In the genomic region with DNA sequence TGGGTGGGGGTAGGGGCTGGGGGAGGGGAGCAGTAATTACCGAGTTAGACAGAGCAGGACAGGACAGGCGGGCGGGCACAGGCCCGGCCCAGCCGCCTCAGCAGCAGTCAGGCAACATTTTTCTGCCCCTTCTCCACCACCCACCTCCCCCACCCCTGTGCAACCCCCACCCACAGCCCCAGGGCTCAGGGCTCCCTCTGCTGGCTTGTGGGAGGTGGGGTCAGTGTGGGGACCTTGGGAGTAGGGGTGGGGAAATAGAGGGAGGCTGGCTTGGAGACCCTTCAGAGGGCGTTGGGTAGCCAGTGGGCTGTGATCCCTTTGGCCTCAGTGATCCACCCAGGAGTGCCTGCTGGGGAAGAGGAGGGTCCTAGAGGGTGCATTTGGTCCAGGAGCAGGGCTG, we compare ENCODE assay signal across 32 cellular contexts. TPM values are rescaled to one million over a fixed set of nuclear protein-coding genes. Genes with fewer than 3 reads are reported as not detected.
DNase-seq lines count a peak whose midpoint lies in the region; ATAC-seq, FAIRE-seq and TF ChIP-seq lines count a peak whose summit lies in the region.
"Had no signal": no experiment of that assay in that cellular context is flagged by ENCODE, and none has a peak within 500 bp of the region (broad histone marks: within the 10 kb centered on the region; RNA-seq: fewer than 3 reads in every experiment).

No MANE protein-coding gene starts in this region.

- H3K9me2 ChIP-seq in Loucy (replicated peaks; ENCODE audit: low read depth, low read length) = no peaks in the 10 kb centered on the region

- TF ChIP-seq RAD21 in K562 (CRISPR knock-in tag; conservative IDR thresholded peaks at IDR 0.05 in 1 of 2, IDR thresholded peaks at IDR 0.05 in 1 of 2) = no peak

- H3K4me1 ChIP-seq in Loucy (ENCODE audit: insufficient read depth, low read length, poor library complexity, severe bottlenecking) = no peaks in the 10 kb centered on the region
- peaks cover 2 to 4% of the 10 kb centered on the region in 2 experiments; a peak in 3 of 5 replicates for H3K4me1 ChIP-seq in K562 (replicated peaks in 1 of 2; ENCODE audit: control insufficient read depth in 2 of 2, insufficient read depth in 2 of 2, low read length in 2 of 2)

- H3K27ac ChIP-seq in K562 (ENCODE audit: extremely low read depth, low read depth, low read length) = no peak overlapping the region
- H3K27ac ChIP-seq: BLaER1, HL-60, RWPE1 had no signal

- in situ Hi-C loops in K562 (cut with MboI) = no loop called here

- no peaks in the 10 kb centered on the region for H3K79me2 ChIP-seq in Loucy (ENCODE audit: insufficient read depth, low read length)
- H3K79me2 ChIP-seq in K562 (ENCODE audit: control insufficient read depth, insufficient read depth, low read length) = no peaks in the 10 kb centered on the region

- WGBS in K562 (ENCODE audit: insufficient coverage, low coverage, missing lambda C conversion rate) = no CpG with 5 or more reads among the region's 6 CpGs

- ATAC-seq in K562 (peak; percentile 71), GM19452 (IDR thresholded peaks at IDR 0.05; ENCODE audit: unreplicated experiment) (no peak)
- ATAC-seq: GM12878, Panc1, T-cell had no signal

- intact Hi-C loops in K562 (cut with micrococcal nuclease) = no loop called here
- intact Hi-C loops in activated CD4-positive, alpha-beta T cell treated with anti-CD3 and anti-CD28 coated beads, Interleukin-2, amount 10 ng/mL, durations not matched to agents 24 days and 14 days (cut with micrococcal nuclease) = no loop called here

- H3K9me1 ChIP-seq in K562 (ENCODE audit: control insufficient read depth, insufficient read depth, low read length) = no peaks in the 10 kb centered on the region

- POLR2A ChIA-PET in K562 (lab: Yijun Ruan, JAX) = no interaction called here

- no TSS peak for BruUV-seq in K562 (replicated peaks; lab: Mats Ljungman, UMichigan)

- FAIRE-seq in K562 (lab: Jason Lieb, UNC) = no peak
- FAIRE-seq: A204.1, GM12878 had no signal

- CTCF ChIA-PET in K562 (lab: Yijun Ruan, JAX; ENCODE audit: low intra/inter-chr PET ratio) = no interaction called here

- H3K9me3 ChIP-seq in Loucy (ENCODE audit: insufficient read depth, low read depth, low read length) (no peaks in the 10 kb centered on the region), K562 (replicated peaks; ENCODE audit: control insufficient read depth, insufficient read depth, low read depth, low read length) (no peaks in the 10 kb centered on the region)
- H3K9me3 ChIP-seq: BLaER1, Caco-2 had no signal

- peak overlapping the region; percentile 34 for H3K4me3 Mint-ChIP-seq in mesothelial cell of epicardium
- H3K4me3 Mint-ChIP-seq in activated CD4-positive, alpha-beta T cell treated with anti-CD3 and anti-CD28 coated beads, Interleukin-2, amount 10 ng/mL, durations not matched to agents 24 days and 14 days = no peak overlapping the region
- H3K4me3 Mint-ChIP-seq: CD4-positive, alpha-beta T cell; T-cell had no signal

- TF ChIP-seq CTCF in GM06990 (IDR thresholded peaks at IDR 0.05; ENCODE audit: insufficient read depth, low read length, poor library complexity, severe bottlenecking) (peak; percentile 17), Loucy (conservative IDR thresholded peaks at IDR 0.05; ENCODE audit: low read length) (0 out of 2 replicates have a peak, but pooled peaks have one; percentile 10), K562 (IDR thresholded peaks at IDR 0.05 in 2 of 3, conservative IDR thresholded peaks at IDR 0.05 in 1 of 3; ENCODE audit: insufficient read depth in 2 of 3, low read depth in 1 of 3, low read length in 3 of 3) (no peak), mesothelial cell of epicardium (IDR thresholded peaks at IDR 0.05; ENCODE audit: unreplicated experiment) (no peak)

- no peaks in the 10 kb centered on the region for H4K20me1 ChIP-seq in Loucy (ENCODE audit: insufficient read depth, low read length, poor library complexity, severe bottlenecking)
- peaks cover 4% of the 10 kb centered on the region; the same call in 1 of the 2 replicates for H4K20me1 ChIP-seq in K562 (replicated peaks; ENCODE audit: control insufficient read depth, insufficient read depth, low read length)

- H3K36me3 Mint-ChIP-seq in mesothelial cell of epicardium = peaks cover 6% of the 10 kb centered on the region
- no peaks in the 10 kb centered on the region for H3K36me3 Mint-ChIP-seq in activated CD4-positive, alpha-beta T cell treated with anti-CD3 and anti-CD28 coated beads, Interleukin-2, amount 10 ng/mL, durations not matched to agents 24 days and 14 days (ENCODE audit: low read depth)
- H3K36me3 Mint-ChIP-seq: T-cell had no signal

- H3K27me3 ChIP-seq in GM06990 (replicated peaks; ENCODE audit: control insufficient read depth, insufficient read depth, low read length) = peaks cover under 1% of the 10 kb centered on the region
- no peaks in the 10 kb centered on the region for H3K27me3 ChIP-seq in Loucy (ENCODE audit: insufficient read depth, low read length, poor library complexity, severe bottlenecking)
- H3K27me3 ChIP-seq in K562 (ENCODE audit: control insufficient read depth in 2 of 2, insufficient read depth in 2 of 2, low read length in 2 of 2) = peaks cover 5 to 24% of the 10 kb centered on the region in 2 experiments; a peak in 4 of 5 replicates

- H3K4me1 Mint-ChIP-seq in mesothelial cell of epicardium = peaks cover 68% of the 10 kb centered on the region
- H3K4me1 Mint-ChIP-seq in activated CD4-positive, alpha-beta T cell treated with anti-CD3 and anti-CD28 coated beads, Interleukin-2, amount 10 ng/mL, durations not matched to agents 24 days and 14 days = peaks cover 1% of the 10 kb centered on the region

- H3K27me3 Mint-ChIP-seq in mesothelial cell of epicardium (ENCODE audit: low read depth) = peaks cover 31% of the 10 kb centered on the region
- H3K27me3 Mint-ChIP-seq in activated CD4-positive, alpha-beta T cell treated with anti-CD3 and anti-CD28 coated beads, Interleukin-2, amount 10 ng/mL, durations not matched to agents 24 days and 14 days = peaks cover 72% of the 10 kb centered on the region

- H2AFZ ChIP-seq in Loucy (ENCODE audit: low read length) = no peak overlapping the region
- no peak overlapping the region for H2AFZ ChIP-seq in K562 (ENCODE audit: low read depth, low read length)

- H3F3A ChIP-seq in Loucy (ENCODE audit: low read depth) = no peaks in the 10 kb centered on the region

- peak overlapping the region; percentile 51 for H3K27ac Mint-ChIP-seq in mesothelial cell of epicardium
- H3K27ac Mint-ChIP-seq in activated CD4-positive, alpha-beta T cell treated with anti-CD3 and anti-CD28 coated beads, Interleukin-2, amount 10 ng/mL, durations not matched to agents 24 days and 14 days = no peak overlapping the region
- H3K27ac Mint-ChIP-seq: CD4-positive, alpha-beta T cell; T-cell had no signal

- H3K4me2 ChIP-seq in Loucy (ENCODE audit: low read depth, low read length, poor library complexity, severe bottlenecking) = no peak overlapping the region
- H3K4me2 ChIP-seq in K562 (ENCODE audit: insufficient read depth, low read length) = no peak overlapping the region
- H3K4me2 ChIP-seq: BLaER1 had no signal

- no peak overlapping the region for H3K4me3 ChIP-seq in GM06990 (replicated peaks; ENCODE audit: low read depth, low read length)
- H3K4me3 ChIP-seq in Loucy (ENCODE audit: low read length, poor library complexity, severe bottlenecking) = no peak overlapping the region
- no peak overlapping the region for H3K4me3 ChIP-seq in K562
- H3K4me3 ChIP-seq: BLaER1, GM12878 had no signal

- TF ChIP-seq EP300 in K562 (IDR thresholded peaks at IDR 0.05; ENCODE audit: low read length) = no peak

- no peak for DNase-seq in GM06990 (ENCODE audit: extremely low read depth, insufficient read length)
- DNase-seq in K562 (ENCODE audit: extremely low read depth in 1 of 4, low spot score in 3 of 4) = no peak
- peak; percentile 13 to 38 for DNase-seq in mesothelial cell of epicardium (ENCODE audit: low spot score in 2 of 2, unreplicated experiment in 2 of 2)
- no peak for DNase-seq in stimulated activated CD4-positive, alpha-beta T cell treated with anti-CD3 and anti-CD28 coated beads, Interleukin-15, amount 100 ng/mL, for 24 hours
- no peak for DNase-seq in OCI-M1 (lab: John Stamatoyannopoulos, UW)
- DNase-seq in activated CD4-positive, alpha-beta T cell treated with anti-CD3 and anti-CD28 coated beads, Interleukin-2, amount 10 ng/mL, durations not matched to agents 24 days and 14 days = no peak
- DNase-seq: CD4-positive, alpha-beta T cell; DMS 273 treated with DMSO at 0.1 percent for 48 hours; DND-41; GOT3; Karpas-422; NCI-H1105; NCI-H1436 treated with DMSO at 0.1 percent for 48 hours; NCI-H187 treated with DMSO at 0.1 percent for 48 hours; NCI-H2107; NCI-H446; NCI-H524 treated with DMSO at 0.1 percent for 48 hours; NCI-H774; SHP77; T-cell had no signal

- no peaks in the 10 kb centered on the region for H3K36me3 ChIP-seq in GM06990 (ENCODE audit: control insufficient read depth, insufficient read depth, low read length)
- H3K36me3 ChIP-seq in Loucy (ENCODE audit: insufficient read depth, low read length) = no peaks in the 10 kb centered on the region
- H3K36me3 ChIP-seq in K562 (ENCODE audit: control insufficient read depth, insufficient read depth, low read length) = no peaks in the 10 kb centered on the region
- H3K36me3 ChIP-seq: BLaER1 had no signal

- H3K9ac ChIP-seq in Loucy (ENCODE audit: low read depth, low read length, poor library complexity, severe bottlenecking) (no peak overlapping the region), K562 (ENCODE audit: insufficient read depth in 1 of 2, low read depth in 2 of 2, low read length in 2 of 2) (no peak overlapping the region)
- H3K9ac ChIP-seq: BLaER1 had no signal

- no peaks in the 10 kb centered on the region for H3K9me3 Mint-ChIP-seq in mesothelial cell of epicardium
- no peaks in the 10 kb centered on the region for H3K9me3 Mint-ChIP-seq in activated CD4-positive, alpha-beta T cell treated with anti-CD3 and anti-CD28 coated beads, Interleukin-2, amount 10 ng/mL, durations not matched to agents 24 days and 14 days
- H3K9me3 Mint-ChIP-seq: CD4-positive, alpha-beta T cell; T-cell had no signal

- TF ChIP-seq POLR2A in K562 (conservative IDR thresholded peaks at IDR 0.05) = no peak

RNA-seq across cellular contexts. Expression of a gene that starts 6.4 kb away (rescaled TPM):
- total RNA-seq in K562 (2011; cell fraction: chromatin; rRNA removed; ENCODE audit: low replicate concordance) = not detected in 2 replicates
- not detected in 2 replicates for total RNA-seq in K562 (2011; cell fraction: nucleolus; rRNA removed)
- total RNA-seq in K562 (2011; cell fraction: nucleoplasm; rRNA removed) = not detected in 2 replicates
- total RNA-seq in K562 (2014; rRNA removed) (not detected in 2 replicates), K562 (2014; rRNA removed; fragmentation: Illumina TruSeq; extraction: Trizol) (not detected in 2 replicates), K562 (2015; rRNA removed; fragmentation: Illumina TruSeq; extraction: Trizol) (not detected in 2 replicates), K562 (2021) (not detected in 2 replicates), mesothelial cell of epicardium (106 to 118 TPM (median 115 TPM) in 3 replicates)
- polyA plus RNA-seq in K562 (2011; rRNA removed) (not detected in 2 replicates), K562 (2014; fragmentation: Illumina TruSeq; extraction: Trizol) (not detected in 2 replicates), K562 (2014; fragmentation: Nextera tagmentation; extraction: Ambion mirVana) (not detected), K562 (2014; rRNA removed) (not detected in 2 replicates)
- polyA plus RNA-seq in K562 (2011; cell fraction: cytosol; rRNA removed) = not detected in 2 replicates
- polyA plus RNA-seq in K562 (2011; cell fraction: nucleus; rRNA removed) = not detected in 2 replicates
- polyA plus RNA-seq in K562 (2012) = not detected in 2 replicates
- polyA minus RNA-seq in K562 (2011; rRNA and poly(A)+ RNA removed) = not detected in 2 replicates
- polyA minus RNA-seq in K562 (2011; cell fraction: cytosol; rRNA and poly(A)+ RNA removed) = not detected in 2 replicates
- polyA minus RNA-seq in K562 (2011; cell fraction: nucleus; rRNA and poly(A)+ RNA removed) = not detected in 2 replicates
- total RNA-seq in activated CD4-positive, alpha-beta T cell treated with anti-CD3 and anti-CD28 coated beads, Interleukin-2, amount 10 ng/mL, durations not matched to agents 24 days and 14 days = not detected in 2 replicates
- total RNA-seq: CD4-positive, alpha-beta T cell; SK-MEL-5 had no signal
- polyA plus RNA-seq: AG04450 had no signal

RNA-seq across cellular contexts. Expression of a gene that starts 14.7 kb away (rescaled TPM):
- total RNA-seq in K562 (2011; cell fraction: chromatin; rRNA removed; ENCODE audit: low replicate concordance) = not detected in 2 replicates
- not detected in 2 replicates for total RNA-seq in K562 (2011; cell fraction: nucleolus; rRNA removed)
- total RNA-seq in K562 (2011; cell fraction: nucleoplasm; rRNA removed) = not detected in 2 replicates
- not detected in 2 replicates for total RNA-seq in K562 (2014; rRNA removed)
- total RNA-seq in K562 (2014; rRNA removed; fragmentation: Illumina TruSeq; extraction: Trizol) = not detected in 2 replicates
- total RNA-seq in K562 (2015; rRNA removed; fragmentation: Illumina TruSeq; extraction: Trizol) = not detected in 2 replicates
- not detected in 2 replicates for total RNA-seq in K562 (2021)
- polyA plus RNA-seq in K562 (2011; rRNA removed) = not detected in 2 replicates
- not detected in 2 replicates for polyA plus RNA-seq in K562 (2011; cell fraction: cytosol; rRNA removed)
- not detected in 2 replicates for polyA plus RNA-seq in K562 (2011; cell fraction: nucleus; rRNA removed)
- polyA plus RNA-seq in K562 (2012) = not detected in 2 replicates
- polyA plus RNA-seq in K562 (2014; fragmentation: Illumina TruSeq; extraction: Trizol) = not detected in 2 replicates
- not detected for polyA plus RNA-seq in K562 (2014; fragmentation: Nextera tagmentation; extraction: Ambion mirVana)
- polyA plus RNA-seq in K562 (2014; rRNA removed) = not detected in 2 replicates
- polyA minus RNA-seq in K562 (2011; rRNA and poly(A)+ RNA removed) = not detected in 2 replicates
- polyA minus RNA-seq in K562 (2011; cell fraction: cytosol; rRNA and poly(A)+ RNA removed) = not detected in 2 replicates
- not detected in 2 replicates for polyA minus RNA-seq in K562 (2011; cell fraction: nucleus; rRNA and poly(A)+ RNA removed)
- 50.7 to 53.2 TPM (median 51.8 TPM) in 3 replicates for total RNA-seq in mesothelial cell of epicardium
- total RNA-seq in activated CD4-positive, alpha-beta T cell treated with anti-CD3 and anti-CD28 coated beads, Interleukin-2, amount 10 ng/mL, durations not matched to agents 24 days and 14 days = 0.12 and 0.28 TPM in 2 replicates
- polyA plus RNA-seq: AG04450 had no signal

RNA-seq across cellular contexts. Expression of a gene that starts 34.4 kb away (rescaled TPM):
- total RNA-seq in K562 (2011; cell fraction: chromatin; rRNA removed; ENCODE audit: low replicate concordance) = not detected in 2 replicates
- not detected in 2 replicates for total RNA-seq in K562 (2011; cell fraction: nucleolus; rRNA removed)
- total RNA-seq in K562 (2011; cell fraction: nucleoplasm; rRNA removed) = not detected in 2 replicates
- total RNA-seq in K562 (2014; rRNA removed) = not detected in 2 replicates
- total RNA-seq in K562 (2014; rRNA removed; fragmentation: Illumina TruSeq; extraction: Trizol) = not detected in 2 replicates
- not detected in 2 replicates for total RNA-seq in K562 (2015; rRNA removed; fragmentation: Illumina TruSeq; extraction: Trizol)
- total RNA-seq in K562 (2021) = not detected in 2 replicates
- polyA plus RNA-seq in K562 (2011; rRNA removed) = not detected in 2 replicates
- polyA plus RNA-seq in K562 (2011; cell fraction: cytosol; rRNA removed) = not detected in 2 replicates
- polyA plus RNA-seq in K562 (2011; cell fraction: nucleus; rRNA removed) = not detected in 2 replicates
- polyA plus RNA-seq in K562 (2012) = not detected in 2 replicates
- not detected in 2 replicates for polyA plus RNA-seq in K562 (2014; fragmentation: Illumina TruSeq; extraction: Trizol)
- polyA plus RNA-seq in K562 (2014; fragmentation: Nextera tagmentation; extraction: Ambion mirVana) = not detected
- polyA plus RNA-seq in K562 (2014; rRNA removed) = not detected in 2 replicates
- not detected in 2 replicates for polyA minus RNA-seq in K562 (2011; rRNA and poly(A)+ RNA removed)
- polyA minus RNA-seq in K562 (2011; cell fraction: cytosol; rRNA and poly(A)+ RNA removed) = not detected in 2 replicates
- not detected in 2 replicates for polyA minus RNA-seq in K562 (2011; cell fraction: nucleus; rRNA and poly(A)+ RNA removed)
- 2.8 to 3.6 TPM (median 2.9 TPM) in 3 replicates for total RNA-seq in mesothelial cell of epicardium
- not detected in 2 replicates for total RNA-seq in activated CD4-positive, alpha-beta T cell treated with anti-CD3 and anti-CD28 coated beads, Interleukin-2, amount 10 ng/mL, durations not matched to agents 24 days and 14 days
- total RNA-seq: Caco-2; CD4-positive, alpha-beta T cell; M059J; SK-MEL-5; T-cell had no signal
- polyA plus RNA-seq: AG04450 had no signal

Comparison
In these comparisons a context has a peak if more than half of its experiments do, and no peak if none do; other contexts are left out.
1. DNase-seq: peak in mesothelial cell of epicardium (2 of 2); none in GM06990 (single experiment), K562 (0 of 4), stimulated activated CD4-positive, alpha-beta T cell treated with anti-CD3 and anti-CD28 coated beads, Interleukin-15, amount 100 ng/mL, for 24 hours (single experiment), OCI-M1 (single experiment) and activated CD4-positive, alpha-beta T cell treated with anti-CD3 and anti-CD28 coated beads, Interleukin-2, amount 10 ng/mL, durations not matched to agents 24 days and 14 days (single experiment).
2. CTCF ChIP-seq: peak in GM06990 (single experiment) and Loucy (single experiment); none in K562 (0 of 3) and mesothelial cell of epicardium (single experiment).
3. RNA of a gene that starts 6.4 kb away (total RNA-seq): 106 to 118 TPM in mesothelial cell of epicardium; not detected in K562 and not detected in activated CD4-positive, alpha-beta T cell treated with anti-CD3 and anti-CD28 coated beads, Interleukin-2, amount 10 ng/mL, durations not matched to agents 24 days and 14 days; every median in the first group is over 100 times any median in the second.
4. RNA of a gene that starts 14.7 kb away (total RNA-seq): 50.7 to 53.2 TPM in mesothelial cell of epicardium; 0.12 to 0.28 TPM in activated CD4-positive, alpha-beta T cell treated with anti-CD3 and anti-CD28 coated beads, Interleukin-2, amount 10 ng/mL, durations not matched to agents 24 days and 14 days and not detected in K562; every median in the first group is over 10 times any median in the second.